19 cellular contexts compared by ENCODE assay signal in the genomic region with DNA sequence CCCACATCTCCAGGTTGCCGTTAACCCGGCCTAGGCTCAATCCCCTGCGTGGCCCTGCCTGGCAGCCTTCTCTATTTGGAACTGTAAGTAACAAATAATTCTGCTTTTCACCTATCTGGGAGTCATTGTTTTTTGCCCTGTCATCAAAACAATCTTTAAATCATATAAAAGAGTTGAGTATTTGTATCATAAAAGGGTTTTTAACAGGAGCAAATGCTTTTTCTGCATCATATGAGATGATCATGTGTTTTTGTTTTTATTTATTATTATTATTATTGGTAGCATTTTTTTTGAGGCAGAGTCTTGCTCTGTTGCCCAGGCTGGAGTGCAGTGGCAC. TPM values are rescaled to one million over a fixed set of nuclear protein-coding genes. Genes with fewer than 3 reads are reported as not detected.
"Had no signal": no experiment of that assay in that cellular context is flagged by ENCODE, and none has a peak within 500 bp of the region (broad histone marks: within the 10 kb centered on the region; RNA-seq: fewer than 3 reads in every experiment).

No MANE protein-coding gene starts in this region.

- H3K4me1 Mint-ChIP-seq: activated CD4-positive, alpha-beta T cell treated with anti-CD3 and anti-CD28 coated beads, Interleukin-2, amount 10 ng/mL, durations not matched to agents 24 days and 14 days had no signal

- H3K4me1 ChIP-seq: psoas muscle, right atrium auricular region, tibial artery had no signal

- ATAC-seq: left lobe of liver; naive thymus-derived CD8-positive, alpha-beta T cell; psoas muscle had no signal

- FAIRE-seq: endometrium had no signal

- H3K9me3 ChIP-seq: neutrophil, ovary, psoas muscle, right atrium auricular region, tibial artery had no signal

- H3K4me3 ChIP-seq: lung, ovary, psoas muscle, right atrium auricular region, tibial artery had no signal

- H3K27ac Mint-ChIP-seq: activated CD4-positive, alpha-beta memory T cell treated with anti-CD3 and anti-CD28 coated beads, Interleukin-2, amount 10 ng/mL, durations not matched to agents 7 days and 5 days; activated CD4-positive, alpha-beta T cell treated with anti-CD3 and anti-CD28 coated beads, Interleukin-2, amount 10 ng/mL, durations not matched to agents 24 days and 14 days; activated naive CD8-positive, alpha-beta T cell treated with anti-CD3 and anti-CD28 coated beads, Interleukin-2, amount 50 U/mL, for 24 hours; activated T-cell treated with anti-CD3 and anti-CD28 coated beads, Interleukin-2, amount 50 U/mL, for 72 hours; naive thymus-derived CD8-positive, alpha-beta T cell; stimulated activated naive CD8-positive, alpha-beta T cell treated with anti-CD3 and anti-CD28 coated beads, Interleukin-15, Interleukin-2, amounts not matched to agents 100 ng/mL and 50 ng/mL, for 24 hours had no signal

- H3K4me3 Mint-ChIP-seq: activated CD4-positive, alpha-beta memory T cell treated with anti-CD3 and anti-CD28 coated beads, Interleukin-2, amount 10 ng/mL, durations not matched to agents 7 days and 5 days; activated CD4-positive, alpha-beta T cell treated with anti-CD3 and anti-CD28 coated beads, Interleukin-2, amount 10 ng/mL, durations not matched to agents 24 days and 14 days; activated naive CD8-positive, alpha-beta T cell treated with anti-CD3 and anti-CD28 coated beads, Interleukin-2, amount 50 U/mL, for 24 hours; activated T-cell treated with anti-CD3 and anti-CD28 coated beads, Interleukin-2, amount 50 U/mL, for 72 hours; stimulated activated naive CD8-positive, alpha-beta T cell treated with anti-CD3 and anti-CD28 coated beads, Interleukin-15, Interleukin-2, amounts not matched to agents 100 ng/mL and 50 ng/mL, for 24 hours had no signal

- H3K27ac ChIP-seq: neutrophil, ovary, psoas muscle, right atrium auricular region, tibial artery had no signal

- H3K9me3 Mint-ChIP-seq: stimulated activated naive CD8-positive, alpha-beta T cell treated with anti-CD3 and anti-CD28 coated beads, Interleukin-15, Interleukin-2, amounts not matched to agents 100 ng/mL and 50 ng/mL, for 24 hours had no signal

- DNase-seq: activated CD4-positive, alpha-beta T cell treated with anti-CD3 and anti-CD28 coated beads, Interleukin-2, amount 10 ng/mL, durations not matched to agents 24 days and 14 days; activated gamma-delta T cell; activated naive CD4-positive, alpha-beta T cell treated with anti-CD3 and anti-CD28 coated beads, Interleukin-2, amount 50 U/mL, for 16 hours; activated T-cell treated with anti-CD3 and anti-CD28 coated beads, Interleukin-2, amount 50 U/mL, for 72 hours; foreskin fibroblast; naive thymus-derived CD8-positive, alpha-beta T cell; ovary; psoas muscle; stimulated activated CD4-positive, alpha-beta T cell treated with anti-CD3 and anti-CD28 coated beads, Interleukin-4, amount 100 ng/mL, for 4 hours; T1000; tibial artery had no signal

RNA-seq across cellular contexts. Expression of a gene that starts 10.0 kb away (rescaled TPM):
- total RNA-seq: activated CD4-positive, alpha-beta T cell treated with anti-CD3 and anti-CD28 coated beads, Interleukin-2, amount 10 ng/mL, durations not matched to agents 24 days and 14 days had no signal
